ENCODE assay signal across 15 cellular contexts in the genomic region with DNA sequence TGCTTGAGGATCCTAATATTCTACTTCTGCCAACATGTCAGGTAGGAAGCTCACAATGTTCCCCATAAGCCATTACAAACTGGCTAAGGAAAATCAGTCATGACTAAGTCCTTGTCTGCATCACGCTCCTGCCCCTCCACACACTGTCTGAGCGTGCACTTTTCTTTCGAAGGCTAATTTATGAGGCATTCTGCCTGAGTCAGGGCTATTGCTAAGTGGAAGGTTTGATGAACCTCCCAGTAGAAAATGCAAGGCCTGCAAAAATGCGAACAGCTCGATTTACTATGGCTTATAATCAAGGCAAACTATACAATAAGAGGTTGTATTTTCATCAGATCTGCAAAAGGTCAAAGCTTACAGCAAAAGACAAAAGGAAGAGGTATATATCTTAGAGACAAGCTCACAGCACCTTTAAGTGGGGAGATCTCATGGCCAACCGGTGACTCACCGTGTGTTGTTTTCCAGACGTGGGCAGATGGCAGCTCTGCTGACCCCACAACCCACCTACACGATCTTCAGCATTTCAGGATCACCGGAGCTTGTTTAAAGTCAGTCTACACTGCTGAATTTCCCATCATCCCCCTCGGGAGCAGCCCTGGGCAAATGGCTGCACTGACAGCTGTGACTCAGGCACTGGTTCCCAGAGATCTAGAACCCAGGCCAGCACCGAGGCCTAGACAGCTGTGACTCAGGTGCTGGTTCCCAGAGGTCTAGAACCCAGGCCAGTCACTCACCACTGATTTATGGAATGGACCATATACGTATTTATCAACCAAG. TPM values are rescaled to one million over a fixed set of nuclear protein-coding genes. Genes with fewer than 3 reads are reported as not detected.
DNase-seq lines count a peak whose midpoint lies in the region; ATAC-seq, FAIRE-seq and TF ChIP-seq lines count a peak whose summit lies in the region.
"Had no signal": no experiment of that assay in that cellular context is flagged by ENCODE, and none has a peak within 500 bp of the region (broad histone marks: within the 10 kb centered on the region; RNA-seq: fewer than 3 reads in every experiment).

No MANE protein-coding gene starts in this region.

- POLR2A ChIA-PET in HCT116 (lab: Charles Lee) = no interaction called here
- POLR2A ChIA-PET in PC-9 (lab: Charles Lee; ENCODE audit: unreplicated experiment) = interaction anchor here (0.7 kb wide), 1 partner anchor 32 kb away, joined by 3 read pairs; no protein-coding TSS in a partner anchor

- TSS peak; percentile 20 for BruUV-seq in HCT116 (replicated peaks; lab: Mats Ljungman, UMichigan)
- BruUV-seq in PC-9 (replicated peaks; lab: Mats Ljungman, UMichigan) = no TSS peak

- H3K27ac ChIP-seq in ACC112 (ENCODE audit: low read depth, low read length) (peak overlapping the region; percentile 77), HCT116 (ENCODE audit: low read depth, low read length) (no peak overlapping the region), astrocyte (ENCODE audit: low read depth, low read length) (peak overlapping the region; percentile 80), PC-9 (no peak overlapping the region)

- RAD21 ChIA-PET in HCT116 (lab: Charles Lee; ENCODE audit: low non-redundant PET in 1 of 2, low total read pairs in 2 of 2, uncharacterized antibody in 2 of 2, unreplicated experiment in 2 of 2) = no interaction called here

- peak; percentile 55 for FAIRE-seq in astrocyte (lab: Jason Lieb, UNC)
- FAIRE-seq: endothelial cell of umbilical vein had no signal

- H3K4me1 ChIP-seq in ACC112 (ENCODE audit: control insufficient read depth, insufficient read depth, low read length, unreplicated experiment) (peaks cover 16% of the 10 kb centered on the region), HCT116 (ENCODE audit: control insufficient read depth in 1 of 2, insufficient read depth in 2 of 2, low read length in 2 of 2) (peaks cover 0 to 9% of the 10 kb centered on the region in 2 experiments; a peak in 2 of 4 replicates), astrocyte (ENCODE audit: insufficient read depth, low read length) (peaks cover 8% of the 10 kb centered on the region), PC-9 (replicated peaks; ENCODE audit: insufficient read depth) (peaks cover 18% of the 10 kb centered on the region)

- TF ChIP-seq RAD21 in HCT116 (IDR thresholded peaks at IDR 0.05; ENCODE audit: low read depth) = no peak

- ATAC-seq in HCT116 (peak; percentile 61), HG02938 (IDR thresholded peaks at IDR 0.05; ENCODE audit: unreplicated experiment) (no peak), HG03460 (IDR thresholded peaks at IDR 0.05; ENCODE audit: unreplicated experiment) (no peak)
- ATAC-seq: left colon, WTC11 had no signal

- H3K4me2 ChIP-seq in HCT116 (ENCODE audit: low read length) (peak overlapping the region; percentile 5; the same call in 1 of the 2 replicates), astrocyte (ENCODE audit: low read length) (peak overlapping the region; percentile 38), PC-9 (no peak overlapping the region)

- peaks cover 28% of the 10 kb centered on the region; the same call in 1 of the 2 replicates for H3F3A ChIP-seq in PC-9 (ENCODE audit: insufficient read depth, low read depth)

- no peak overlapping the region for H3K4me3 Mint-ChIP-seq in astrocyte (ENCODE audit: unreplicated experiment)
- H3K4me3 Mint-ChIP-seq: activated naive CD4-positive, alpha-beta T cell treated with anti-CD3 and anti-CD28 coated beads, Interleukin-2, amount 50 U/mL, for 24 hours; CD8-positive, alpha-beta memory T cell; WTC11 had no signal

- H3K4me3 ChIP-seq in ACC112 (ENCODE audit: low read depth, low read length) = no peak overlapping the region
- no peak overlapping the region for H3K4me3 ChIP-seq in HCT116 (replicated peaks in 1 of 2; ENCODE audit: low read depth in 1 of 2, low read length in 2 of 2)
- H3K4me3 ChIP-seq in astrocyte (ENCODE audit: insufficient read depth, low read depth, low read length) = no peak overlapping the region
- no peak overlapping the region for H3K4me3 ChIP-seq in PC-9

- H3K27me3 Mint-ChIP-seq in astrocyte (ENCODE audit: low read depth, unreplicated experiment) = no peaks in the 10 kb centered on the region
- H3K27me3 Mint-ChIP-seq: activated naive CD4-positive, alpha-beta T cell treated with anti-CD3 and anti-CD28 coated beads, Interleukin-2, amount 50 U/mL, for 24 hours; progenitor cell of endocrine pancreas had no signal

- no peaks in the 10 kb centered on the region for H3K27me3 ChIP-seq in ACC112 (ENCODE audit: insufficient read depth, low read length)
- H3K27me3 ChIP-seq in HCT116 (ENCODE audit: insufficient read depth, low read length) = no peaks in the 10 kb centered on the region
- H3K27me3 ChIP-seq in astrocyte (ENCODE audit: insufficient read depth, low read length) = no peaks in the 10 kb centered on the region
- no peaks in the 10 kb centered on the region for H3K27me3 ChIP-seq in PC-9 (ENCODE audit: insufficient read depth, low read depth)

- H3K4me1 Mint-ChIP-seq in astrocyte (ENCODE audit: low read depth, unreplicated experiment) = peaks cover 23% of the 10 kb centered on the region
- H3K4me1 Mint-ChIP-seq: activated naive CD4-positive, alpha-beta T cell treated with anti-CD3 and anti-CD28 coated beads, Interleukin-2, amount 50 U/mL, for 24 hours; WTC11 had no signal

- H3K9me2 ChIP-seq in HCT116 (ENCODE audit: insufficient read depth) (no peaks in the 10 kb centered on the region), PC-9 (ENCODE audit: insufficient read depth) (no peaks in the 10 kb centered on the region)

- no peak for TF ChIP-seq POLR2A in HCT116 (IDR thresholded peaks at IDR 0.05; ENCODE audit: borderline replicate concordance, extremely low read depth, insufficient read depth, insufficient read length)

- H4K20me1 ChIP-seq in HCT116 (ENCODE audit: insufficient read depth) (no peaks in the 10 kb centered on the region), astrocyte (ENCODE audit: insufficient read depth, low read length) (peaks cover 46% of the 10 kb centered on the region), PC-9 (ENCODE audit: insufficient read depth) (no peaks in the 10 kb centered on the region; the same call in 1 of the 2 replicates)

- H3K36me3 ChIP-seq in ACC112 (ENCODE audit: insufficient read depth, low read length) = peaks cover 14% of the 10 kb centered on the region; the same call in 1 of the 2 replicates
- peaks cover 16 to 20% of the 10 kb centered on the region in 2 experiments; a peak in 2 of 4 replicates for H3K36me3 ChIP-seq in HCT116 (ENCODE audit: control insufficient read depth in 1 of 2, insufficient read depth in 2 of 2, low read length in 2 of 2)
- H3K36me3 ChIP-seq in astrocyte (ENCODE audit: insufficient read depth, low read length) = peaks cover 3% of the 10 kb centered on the region
- H3K36me3 ChIP-seq in PC-9 (ENCODE audit: low read depth) = peaks cover 13% of the 10 kb centered on the region

- no peak for TF ChIP-seq CTCF in HCT116 (IDR thresholded peaks at IDR 0.05 in 2 of 3, conservative IDR thresholded peaks at IDR 0.05 in 1 of 3; ENCODE audit: borderline replicate concordance in 1 of 3, insufficient read depth in 1 of 3, low read depth in 2 of 3, low read length in 2 of 3)
- no peak for TF ChIP-seq CTCF in astrocyte (IDR thresholded peaks at IDR 0.05; ENCODE audit: insufficient read depth, low read depth, low read length)
- no peak for TF ChIP-seq CTCF in PC-9 (conservative IDR thresholded peaks at IDR 0.05)

- intact Hi-C loops in HCT116 (cut with micrococcal nuclease) (no loop called here), PC-9 (cut with micrococcal nuclease; ENCODE audit: unreplicated experiment) (loop anchor here (5.0 kb wide), 2 partner anchors 201 to 301 kb away; no protein-coding TSS in a partner anchor)

- H3K9ac ChIP-seq in HCT116 (ENCODE audit: low read length) (no peak overlapping the region), astrocyte (ENCODE audit: low read length) (peak overlapping the region; percentile 0)

- peak overlapping the region; percentile 84 for H3K27ac Mint-ChIP-seq in astrocyte (ENCODE audit: unreplicated experiment)
- H3K27ac Mint-ChIP-seq: activated naive CD4-positive, alpha-beta T cell treated with anti-CD3 and anti-CD28 coated beads, Interleukin-2, amount 50 U/mL, for 24 hours; progenitor cell of endocrine pancreas; WTC11 had no signal

- H3K9me3 ChIP-seq in HCT116 (ENCODE audit: control insufficient read depth in 1 of 2, insufficient read depth in 1 of 2, low read depth in 1 of 2, low read length in 2 of 2) (no peaks in the 10 kb centered on the region), astrocyte (ENCODE audit: insufficient read depth, low read depth, low read length) (no peaks in the 10 kb centered on the region), PC-9 (ENCODE audit: insufficient read depth, low read depth) (no peaks in the 10 kb centered on the region)

- H2AFZ ChIP-seq in ACC112 (ENCODE audit: low read length, unreplicated experiment) = no peak overlapping the region
- H2AFZ ChIP-seq in HCT116 (ENCODE audit: low read depth, low read length, poor library complexity, severe bottlenecking) = no peak overlapping the region
- no peak overlapping the region for H2AFZ ChIP-seq in astrocyte (ENCODE audit: low read depth, low read length)
- H2AFZ ChIP-seq in PC-9 = no peak overlapping the region

- H3K9me3 Mint-ChIP-seq in astrocyte (ENCODE audit: unreplicated experiment) = no peaks in the 10 kb centered on the region
- H3K9me3 Mint-ChIP-seq: activated naive CD4-positive, alpha-beta T cell treated with anti-CD3 and anti-CD28 coated beads, Interleukin-2, amount 50 U/mL, for 24 hours had no signal

- H3K79me2 ChIP-seq in ACC112 (ENCODE audit: control insufficient read depth, insufficient read depth, low read length, unreplicated experiment) = peaks cover 9% of the 10 kb centered on the region
- no peaks in the 10 kb centered on the region for H3K79me2 ChIP-seq in HCT116 (ENCODE audit: insufficient read depth, low read length)
- H3K79me2 ChIP-seq in astrocyte (ENCODE audit: insufficient read depth, low read length) = no peaks in the 10 kb centered on the region
- H3K79me2 ChIP-seq in PC-9 (ENCODE audit: low read depth) = peaks cover 8% of the 10 kb centered on the region

- CTCF ChIA-PET in HCT116 (lab: Charles Lee) (interaction anchor here (0.7 to 1.8 kb wide), 4 partner anchors 27 to 291 kb away, joined by 3 to 6 read pairs (median 4); no protein-coding TSS in a partner anchor), PC-9 (lab: Charles Lee) (no interaction called here)

- no peak for DNase-seq in HCT116 (ENCODE audit: low read depth, low spot score)
- DNase-seq in astrocyte (ENCODE audit: low read depth) = peak; percentile 82
- DNase-seq in kidney tubule cell (ENCODE audit: low spot score) = peak; percentile 87
- DNase-seq in PC-9 = no peak
- no peak for DNase-seq in occipital lobe (lab: John Stamatoyannopoulos, UW)
- DNase-seq: CD8-positive, alpha-beta memory T cell; left colon; NCI-H1048 had no signal

- H3K36me3 Mint-ChIP-seq in astrocyte (ENCODE audit: low read depth, unreplicated experiment) = peaks cover 19% of the 10 kb centered on the region

TF ChIP-seq in HCT116, 20 proteins besides CTCF, POLR2A, EP300 and RAD21:
- TF ChIP-seq JUND (IDR thresholded peaks at IDR 0.05) = no peak
- TF ChIP-seq POLR2AphosphoS5 (IDR thresholded peaks at IDR 0.05; ENCODE audit: low read depth, low read length) = 0 out of 2 replicates have a peak, but pooled peaks have one; percentile 21

RNA-seq across cellular contexts. Expression of a gene that starts 26.1 kb away (rescaled TPM):
- total RNA-seq in HCT116 (2021; ENCODE audit: unreplicated experiment) (32.2 TPM), astrocyte (36.1 and 41.3 TPM in 2 replicates), PC-9 (2021) (73.4 and 74.6 TPM in 2 replicates), occipital lobe (12.8 TPM)
- polyA plus RNA-seq in HCT116 (2012) = 21.3 and 23.4 TPM in 2 replicates

Comparison
In these comparisons a context has a peak if more than half of its experiments do, and no peak if none do; other contexts are left out.
1. H3K27ac ChIP-seq: peak in ACC112 (single experiment) and astrocyte (single experiment); none in HCT116 (single experiment) and PC-9 (single experiment).
2. DNase-seq: peak in astrocyte (single experiment) and kidney tubule cell (single experiment); none in HCT116 (single experiment), PC-9 (0 of 2) and occipital lobe (single experiment).